Comparison of ENCODE assay signal across 10 cellular contexts in genomic region chr16:74563828-74564263, GRCh38. TPM values are rescaled to one million over a fixed set of nuclear protein-coding genes. Genes with fewer than 3 reads are reported as not detected.
DNase-seq lines count a peak whose midpoint lies in the region; ATAC-seq lines count a peak whose summit lies in the region.
"Had no signal": no experiment of that assay in that cellular context is flagged by ENCODE, and none has a peak within 500 bp of the region (broad histone marks: within the 10 kb centered on the region; RNA-seq: fewer than 3 reads in every experiment).

No MANE protein-coding gene starts in this region.

- H3K27ac ChIP-seq in right cardiac atrium (ENCODE audit: low read length): no peak overlapping the region
- H3K27ac ChIP-seq: uterus had no signal

- no peaks in the 10 kb centered on the region for H3K27me3 ChIP-seq in right cardiac atrium (ENCODE audit: control insufficient read depth, insufficient read depth)
- H3K27me3 ChIP-seq: uterus had no signal

- intact Hi-C loops in right cardiac atrium (cut with DNase I): no loop called here

- no peaks in the 10 kb centered on the region for H3K9me3 ChIP-seq in right cardiac atrium (ENCODE audit: control insufficient read depth, low read length)
- H3K9me3 ChIP-seq: uterus had no signal

- peaks cover 13% of the 10 kb centered on the region for H3K36me3 Mint-ChIP-seq in T-cell

- H3K4me1 Mint-ChIP-seq in T-cell: peaks cover 84 to 92% (median 90%) of the 10 kb centered on the region in 3 donors

- no peaks in the 10 kb centered on the region for H3K27me3 Mint-ChIP-seq in T-cell

- no peak overlapping the region for H3K4me3 Mint-ChIP-seq in T-cell
- H3K4me3 Mint-ChIP-seq: T-helper 1 cell treated with Interleukin-12 subunit alpha and Interleukin-12 subunit beta and Interleukin-4 antibody, amounts not matched to agents 30 μg/mL and 1 μg/mL, for 36 hours had no signal

- peak overlapping the region; percentile 21 to 71 for H3K27ac Mint-ChIP-seq in T-cell
- H3K27ac Mint-ChIP-seq: T-helper 1 cell treated with Interleukin-12 subunit alpha and Interleukin-12 subunit beta and Interleukin-4 antibody, amounts not matched to agents 30 μg/mL and 1 μg/mL, for 36 hours had no signal

- WGBS in right cardiac atrium: 83% methylated on average over 7 of the region's 7 CpGs

- no peaks in the 10 kb centered on the region for H3K9me3 Mint-ChIP-seq in T-cell
- H3K9me3 Mint-ChIP-seq: T-helper 1 cell treated with Interleukin-12 subunit alpha and Interleukin-12 subunit beta and Interleukin-4 antibody, amounts not matched to agents 30 μg/mL and 1 μg/mL, for 36 hours had no signal

- no peak overlapping the region for H3K4me3 ChIP-seq in right cardiac atrium (ENCODE audit: low read length)
- H3K4me3 ChIP-seq: uterus had no signal

- peaks cover 11% of the 10 kb centered on the region for H3K4me1 ChIP-seq in right cardiac atrium (ENCODE audit: control insufficient read depth, insufficient read depth, low read length)
- H3K4me1 ChIP-seq: uterus had no signal

- CTCF ChIA-PET in T-cell (lab: Charles Lee): no interaction called here

- ATAC-seq in T-cell (replicated peaks in 1 of 4): peak in 2 of 4 experiments; percentile 31 to 47
- ATAC-seq in right cardiac atrium: peak; percentile 51 to 69
- peak; percentile 54 for ATAC-seq in stimulated activated naive CD8-positive, alpha-beta T cell treated with anti-CD3 and anti-CD28 coated beads, Interleukin-15, Interleukin-2, amounts not matched to agents 100 U/mL and 50 U/mL, for 24 hours
- no peak for ATAC-seq in GM21381 (IDR thresholded peaks at IDR 0.05; ENCODE audit: unreplicated experiment)

- peak; percentile 30 for DNase-seq in activated CD8-positive, alpha-beta memory T cell treated with anti-CD3 and anti-CD28 coated beads, Interleukin-2, amount 50 U/mL, for 4 hours
- DNase-seq in activated CD8-positive, alpha-beta memory T cell treated with anti-CD3 and anti-CD28 coated beads for 24 hours: no peak
- DNase-seq in T-cell: peak in 1 of 34 experiments; percentile 18
- DNase-seq in right cardiac atrium: no peak
- DNase-seq in stimulated activated naive CD8-positive, alpha-beta T cell treated with anti-CD3 and anti-CD28 coated beads, Interleukin-15, Interleukin-2, amounts not matched to agents 100 U/mL and 50 U/mL, for 24 hours: peak; percentile 41
- DNase-seq in cerebellum (ENCODE audit: low spot score): no peak
- DNase-seq in NCI-H1436 (lab: John Stamatoyannopoulos, UW): no peak
- DNase-seq: uterus had no signal

- POLR2A ChIA-PET in T-cell (lab: Charles Lee): no interaction called here

RNA-seq across cellular contexts. Expression of gene GLG1, which starts 43.1 kb away (rescaled TPM):
- total RNA-seq in T-cell: 100 to 1,000 TPM; 159 to 216 (median 167) TPM
- total RNA-seq in right cardiac atrium: 100 to 1,000 TPM in 1 of 4 donors, 10 to 100 TPM in 3; 91.6 to 109 (median 99.2) TPM
- polyA plus RNA-seq in right cardiac atrium: 46.8 TPM
- total RNA-seq in cerebellum: 98.6 TPM

Comparison
In these comparisons a context has a peak if more than half of its experiments do, and no peak if none do; other contexts are left out.
1. DNase-seq: peak in activated CD8-positive, alpha-beta memory T cell treated with anti-CD3 and anti-CD28 coated beads, Interleukin-2, amount 50 U/mL, for 4 hours (single experiment) and stimulated activated naive CD8-positive, alpha-beta T cell treated with anti-CD3 and anti-CD28 coated beads, Interleukin-15, Interleukin-2, amounts not matched to agents 100 U/mL and 50 U/mL, for 24 hours (single experiment); none in activated CD8-positive, alpha-beta memory T cell treated with anti-CD3 and anti-CD28 coated beads for 24 hours (single experiment), right cardiac atrium (0 of 3), cerebellum (single experiment) and NCI-H1436 (single experiment).